22 cellular contexts compared by ENCODE assay signal in the genomic region with DNA sequence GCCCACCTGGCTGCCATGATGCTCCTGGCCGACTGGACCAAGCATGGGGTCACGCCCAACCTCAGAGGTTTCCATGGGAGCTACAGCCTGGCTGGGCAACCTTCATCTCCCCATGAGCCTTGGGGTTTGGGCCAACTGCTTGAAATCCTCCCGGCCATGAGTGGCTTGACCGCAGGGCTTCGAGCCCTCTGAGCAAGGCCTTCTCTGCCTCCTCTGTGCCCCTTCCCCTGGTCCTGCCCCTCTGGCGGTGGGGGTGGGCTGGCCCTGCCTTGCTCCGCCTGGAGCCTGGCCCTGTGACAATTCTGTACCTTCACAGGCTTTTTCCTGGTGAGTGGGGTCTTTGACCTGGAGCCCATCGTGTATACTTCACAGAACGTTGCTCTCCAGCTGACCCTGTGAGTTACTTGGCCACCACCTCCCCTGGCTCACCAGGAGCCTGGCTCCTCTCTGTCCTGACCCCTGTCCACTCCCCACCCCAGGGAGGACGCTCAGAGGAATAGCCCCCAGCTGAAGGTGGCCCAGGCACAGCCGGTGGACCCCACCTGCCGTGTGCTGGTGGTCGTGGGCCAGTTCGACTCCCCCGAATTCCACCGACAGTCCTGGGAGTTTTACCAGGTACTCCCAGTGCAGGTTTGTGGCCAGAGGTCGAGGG. TPM values are rescaled to one million over a fixed set of nuclear protein-coding genes. Genes with fewer than 3 reads are reported as not detected.
A peak's percentile ranks its signal among the peaks of the same experiment; 100 is the strongest.
DNase-seq lines count a peak whose midpoint lies in the region; ATAC-seq, FAIRE-seq and TF ChIP-seq lines count a peak whose summit lies in the region.
"Had no signal": no experiment of that assay in that cellular context is flagged by ENCODE, and none has a peak within 500 bp of the region (broad histone marks: within the 10 kb centered on the region; RNA-seq: fewer than 3 reads in every experiment).

No MANE protein-coding gene starts in this region.

- DNase-seq in K562 (ENCODE audit: extremely low read depth in 1 of 4, low spot score in 3 of 4) (no peak), kidney (peak; percentile 58), osteoblast (ENCODE audit: insufficient read length, low spot score, missing footprints) (peak; percentile 55), NK-92 (lab: John Stamatoyannopoulos, UW; ENCODE audit: unreplicated experiment) (no peak)
- DNase-seq in activated T-cell treated with anti-CD3 and anti-CD28 coated beads, Interleukin-2, amount 50 U/mL, for 48 hours = no peak
- DNase-seq: ACHN; BE2C; C1 segment of cervical spinal cord; CD4-positive, CD25-positive, alpha-beta regulatory T cell; CD8-positive, alpha-beta memory T cell; COR-L47; DMS 273 treated with DMSO at 0.1 percent for 48 hours; DND-41; EL; GOT3; H7; HFFc6 had no signal

- H3K79me2 ChIP-seq in K562 (ENCODE audit: control insufficient read depth, insufficient read depth, low read length) (no peaks in the 10 kb centered on the region), osteoblast (ENCODE audit: insufficient read depth, low read length) (no peaks in the 10 kb centered on the region)

- H2AFZ ChIP-seq in K562 (ENCODE audit: low read depth, low read length) (no peak overlapping the region), osteoblast (ENCODE audit: low read length) (no peak overlapping the region)

- H4K20me1 ChIP-seq in K562 (replicated peaks; ENCODE audit: control insufficient read depth, insufficient read depth, low read length) (no peaks in the 10 kb centered on the region), osteoblast (ENCODE audit: insufficient read depth, low read length) (no peaks in the 10 kb centered on the region)

- H3K9me1 ChIP-seq in K562 (ENCODE audit: control insufficient read depth, insufficient read depth, low read length) = peaks cover 8% of the 10 kb centered on the region

- H3K9ac ChIP-seq in K562 (ENCODE audit: insufficient read depth in 1 of 2, low read depth in 2 of 2, low read length in 2 of 2) (no peak overlapping the region), kidney (ENCODE audit: low read length in 2 of 2) (no peak overlapping the region)

- TF ChIP-seq RAD21 in K562 (CRISPR knock-in tag; conservative IDR thresholded peaks at IDR 0.05 in 1 of 2, IDR thresholded peaks at IDR 0.05 in 1 of 2) = no peak

- POLR2A ChIA-PET in K562 (lab: Yijun Ruan, JAX) = interaction anchor here (0.5 to 4.9 kb wide), 3 partner anchors 17 to 227 kb away, joined by 3 to 25 read pairs (median 3); a partner anchor contains a TSS

- no TSS peak for BruUV-seq in K562 (replicated peaks; lab: Mats Ljungman, UMichigan)

- TF ChIP-seq CTCF in K562 (IDR thresholded peaks at IDR 0.05 in 2 of 3, conservative IDR thresholded peaks at IDR 0.05 in 1 of 3; ENCODE audit: insufficient read depth in 2 of 3, low read depth in 1 of 3, low read length in 3 of 3) (no peak), kidney (IDR thresholded peaks at IDR 0.05; ENCODE audit: borderline replicate concordance, extremely low read depth, insufficient read depth) (no peak), osteoblast (IDR thresholded peaks at IDR 0.05; ENCODE audit: extremely low read depth, low read depth, low read length) (no peak)

- TF ChIP-seq EP300 in K562 (IDR thresholded peaks at IDR 0.05; ENCODE audit: low read length) = no peak

- intact Hi-C loops in K562 (cut with micrococcal nuclease) = no loop called here
- intact Hi-C loops in kidney (cut with DNase I) = no loop called here

- H3K27ac ChIP-seq in K562 (ENCODE audit: extremely low read depth, low read depth, low read length) (no peak overlapping the region), kidney (ENCODE audit: low read depth in 2 of 2, low read length in 2 of 2) (no peak overlapping the region), osteoblast (ENCODE audit: low read depth, low read length) (no peak overlapping the region)

- H3K27me3 ChIP-seq in K562 (ENCODE audit: control insufficient read depth in 2 of 2, insufficient read depth in 2 of 2, low read length in 2 of 2) (no peaks in the 10 kb centered on the region), osteoblast (ENCODE audit: insufficient read depth, low read length) (no peaks in the 10 kb centered on the region)
- H3K27me3 ChIP-seq: BE2C had no signal

- 86% methylated on average over 17 of the region's 17 CpGs for WGBS in K562 (ENCODE audit: insufficient coverage, low coverage, missing lambda C conversion rate)

- in situ Hi-C loops in K562 (cut with MboI) = no loop called here

- ATAC-seq in K562 = no peak
- ATAC-seq in HG03025 (IDR thresholded peaks at IDR 0.05; ENCODE audit: low FRiP score, unreplicated experiment) = no peak
- ATAC-seq: GM12878, HCT116 had no signal

- no peak for TF ChIP-seq POLR2A in K562 (conservative IDR thresholded peaks at IDR 0.05)

- H3K4me1 ChIP-seq in K562 (replicated peaks in 1 of 2; ENCODE audit: control insufficient read depth in 2 of 2, insufficient read depth in 2 of 2, low read length in 2 of 2) (peaks cover 0 to 6% of the 10 kb centered on the region in 2 experiments; a peak in 1 of 5 replicates), kidney (ENCODE audit: control insufficient read depth in 1 of 2, insufficient read depth in 1 of 2, low read depth in 1 of 2, low read length in 2 of 2) (no peaks in the 10 kb centered on the region), osteoblast (ENCODE audit: insufficient read depth, low read length) (no peaks in the 10 kb centered on the region)

- H3K9me3 ChIP-seq in K562 (replicated peaks; ENCODE audit: control insufficient read depth, insufficient read depth, low read depth, low read length) (no peaks in the 10 kb centered on the region), kidney (ENCODE audit: control insufficient read depth in 1 of 2, low read length in 2 of 2) (no peaks in the 10 kb centered on the region), osteoblast (ENCODE audit: low read depth, low read length) (no peaks in the 10 kb centered on the region)
- H3K9me3 ChIP-seq: BE2C had no signal

- H3K4me2 ChIP-seq in K562 (ENCODE audit: insufficient read depth, low read length) (no peak overlapping the region), osteoblast (ENCODE audit: insufficient read depth, low read length) (no peak overlapping the region)

- H3K4me3 ChIP-seq in K562 (no peak overlapping the region), kidney (ENCODE audit: low read length in 2 of 2) (no peak overlapping the region), osteoblast (ENCODE audit: insufficient read depth, low read length) (no peak overlapping the region)
- H3K4me3 ChIP-seq: GM12878 had no signal

- FAIRE-seq in K562 (lab: Jason Lieb, UNC) (no peak), kidney (lab: Jason Lieb, UNC) (no peak)
- FAIRE-seq: GM12878 had no signal

- H3K36me3 ChIP-seq in K562 (ENCODE audit: control insufficient read depth, insufficient read depth, low read length) (peaks cover 49% of the 10 kb centered on the region; the same call in 2 of the 3 replicates), kidney (ENCODE audit: control insufficient read depth in 1 of 2, insufficient read depth in 2 of 2, low read length in 2 of 2) (peaks cover 9 to 17% of the 10 kb centered on the region in 2 donors), osteoblast (ENCODE audit: insufficient read depth, low read length) (no peaks in the 10 kb centered on the region)

- CTCF ChIA-PET in K562 (lab: Yijun Ruan, JAX; ENCODE audit: low intra/inter-chr PET ratio) = no interaction called here

RNA-seq across cellular contexts. Expression of a gene that starts 8.8 kb away (rescaled TPM):
- total RNA-seq in K562 (2011; cell fraction: chromatin; rRNA removed; ENCODE audit: low replicate concordance) = 88.6 and 104 TPM in 2 replicates
- 92.8 and 99.1 TPM in 2 replicates for total RNA-seq in K562 (2011; cell fraction: nucleolus; rRNA removed)
- 114 and 121 TPM in 2 replicates for total RNA-seq in K562 (2011; cell fraction: nucleoplasm; rRNA removed)
- total RNA-seq in K562 (2014; rRNA removed) = 114 and 140 TPM in 2 replicates
- total RNA-seq in K562 (2014; rRNA removed; fragmentation: Illumina TruSeq; extraction: Trizol) = 79.1 and 79.9 TPM in 2 replicates
- total RNA-seq in K562 (2015; rRNA removed; fragmentation: Illumina TruSeq; extraction: Trizol) = 101 and 106 TPM in 2 replicates
- total RNA-seq in K562 (2021) = 101 and 104 TPM in 2 replicates
- polyA plus RNA-seq in K562 (2011; rRNA removed) = 61.4 and 64.4 TPM in 2 replicates
- 55.7 and 67.4 TPM in 2 replicates for polyA plus RNA-seq in K562 (2011; cell fraction: cytosol; rRNA removed)
- 37.3 and 40.7 TPM in 2 replicates for polyA plus RNA-seq in K562 (2011; cell fraction: nucleus; rRNA removed)
- polyA plus RNA-seq in K562 (2012) = 67.7 and 78.4 TPM in 2 replicates
- polyA plus RNA-seq in K562 (2014; fragmentation: Illumina TruSeq; extraction: Trizol) = 74.6 and 88.8 TPM in 2 replicates
- 100 to 1,000 TPM in 1 of 2 experiments, 10 to 100 TPM in 1; 98.2 to 107 TPM for polyA plus RNA-seq in K562 (2014; fragmentation: Nextera tagmentation; extraction: Ambion mirVana)
- polyA plus RNA-seq in K562 (2014; rRNA removed) = 127 and 155 TPM in 2 replicates
- 83.8 and 87.5 TPM in 2 replicates for polyA minus RNA-seq in K562 (2011; rRNA and poly(A)+ RNA removed)
- 34.3 and 38.4 TPM in 2 replicates for polyA minus RNA-seq in K562 (2011; cell fraction: cytosol; rRNA and poly(A)+ RNA removed)
- polyA minus RNA-seq in K562 (2011; cell fraction: nucleus; rRNA and poly(A)+ RNA removed) = 36.9 and 58.9 TPM in 2 replicates
- 1.7 TPM for total RNA-seq in kidney
- polyA plus RNA-seq in kidney (ENCODE audit: insufficient read depth, low read depth, low replicate concordance) = 0.26 TPM
- total RNA-seq in osteoblast = 8.0 and 11.5 TPM in 2 replicates

RNA-seq across cellular contexts. Expression of a gene that starts 18.1 kb away (rescaled TPM):
- total RNA-seq in K562 (2011; cell fraction: chromatin; rRNA removed; ENCODE audit: low replicate concordance) = 125 and 253 TPM in 2 replicates
- total RNA-seq in K562 (2011; cell fraction: nucleolus; rRNA removed) = 134 and 153 TPM in 2 replicates
- total RNA-seq in K562 (2011; cell fraction: nucleoplasm; rRNA removed) = 139 and 167 TPM in 2 replicates
- 68.1 and 101 TPM in 2 replicates for total RNA-seq in K562 (2014; rRNA removed)
- total RNA-seq in K562 (2014; rRNA removed; fragmentation: Illumina TruSeq; extraction: Trizol) = 63.4 and 70.4 TPM in 2 replicates
- 61.8 and 62.1 TPM in 2 replicates for total RNA-seq in K562 (2015; rRNA removed; fragmentation: Illumina TruSeq; extraction: Trizol)
- 67.3 and 74.0 TPM in 2 replicates for total RNA-seq in K562 (2021)
- 73.8 and 74.4 TPM in 2 replicates for polyA plus RNA-seq in K562 (2011; rRNA removed)
- 85.6 and 94.0 TPM in 2 replicates for polyA plus RNA-seq in K562 (2011; cell fraction: cytosol; rRNA removed)
- polyA plus RNA-seq in K562 (2011; cell fraction: nucleus; rRNA removed) = 83.1 and 130 TPM in 2 replicates
- polyA plus RNA-seq in K562 (2012) = 61.5 and 73.9 TPM in 2 replicates
- polyA plus RNA-seq in K562 (2014; fragmentation: Illumina TruSeq; extraction: Trizol) = 119 and 133 TPM in 2 replicates
- 100 to 1,000 TPM in 1 of 2 experiments, 10 to 100 TPM in 1; 80.3 to 188 TPM for polyA plus RNA-seq in K562 (2014; fragmentation: Nextera tagmentation; extraction: Ambion mirVana)
- polyA plus RNA-seq in K562 (2014; rRNA removed) = 95.7 and 110 TPM in 2 replicates
- 81.4 and 85.1 TPM in 2 replicates for polyA minus RNA-seq in K562 (2011; rRNA and poly(A)+ RNA removed)
- polyA minus RNA-seq in K562 (2011; cell fraction: cytosol; rRNA and poly(A)+ RNA removed) = 32.2 and 35.0 TPM in 2 replicates
- 27.0 and 36.4 TPM in 2 replicates for polyA minus RNA-seq in K562 (2011; cell fraction: nucleus; rRNA and poly(A)+ RNA removed)
- total RNA-seq in kidney = 63.9 TPM
- 118 TPM for polyA plus RNA-seq in kidney (ENCODE audit: insufficient read depth, low read depth, low replicate concordance)
- total RNA-seq in osteoblast = 20.0 and 23.2 TPM in 2 replicates

RNA-seq across cellular contexts. Expression of a gene that starts 18.4 kb away (rescaled TPM):
- total RNA-seq in K562 (2011; cell fraction: chromatin; rRNA removed; ENCODE audit: low replicate concordance) = 24.3 and 89.6 TPM in 2 replicates
- 88.4 and 100 TPM in 2 replicates for total RNA-seq in K562 (2011; cell fraction: nucleolus; rRNA removed)
- total RNA-seq in K562 (2011; cell fraction: nucleoplasm; rRNA removed) = 53.4 and 62.0 TPM in 2 replicates
- total RNA-seq in K562 (2014; rRNA removed) = 195 and 231 TPM in 2 replicates
- total RNA-seq in K562 (2014; rRNA removed; fragmentation: Illumina TruSeq; extraction: Trizol) = 45.0 and 59.5 TPM in 2 replicates
- total RNA-seq in K562 (2015; rRNA removed; fragmentation: Illumina TruSeq; extraction: Trizol) = 97.7 and 98.0 TPM in 2 replicates
- total RNA-seq in K562 (2021) = 198 TPM in 2 replicates
- polyA plus RNA-seq in K562 (2011; rRNA removed) = 123 and 130 TPM in 2 replicates
- 232 and 546 TPM in 2 replicates for polyA plus RNA-seq in K562 (2011; cell fraction: cytosol; rRNA removed)
- 82.4 and 119 TPM in 2 replicates for polyA plus RNA-seq in K562 (2011; cell fraction: nucleus; rRNA removed)
- polyA plus RNA-seq in K562 (2012) = 204 and 231 TPM in 2 replicates
- polyA plus RNA-seq in K562 (2014; fragmentation: Illumina TruSeq; extraction: Trizol) = 103 and 216 TPM in 2 replicates
- 10 to 100 TPM in 1 of 2 experiments, 1 to 10 TPM in 1; 8.4 to 29.9 TPM for polyA plus RNA-seq in K562 (2014; fragmentation: Nextera tagmentation; extraction: Ambion mirVana)
- 192 and 280 TPM in 2 replicates for polyA plus RNA-seq in K562 (2014; rRNA removed)
- 86.2 and 149 TPM in 2 replicates for polyA minus RNA-seq in K562 (2011; rRNA and poly(A)+ RNA removed)
- 121 and 135 TPM in 2 replicates for polyA minus RNA-seq in K562 (2011; cell fraction: cytosol; rRNA and poly(A)+ RNA removed)
- polyA minus RNA-seq in K562 (2011; cell fraction: nucleus; rRNA and poly(A)+ RNA removed) = 32.2 and 35.5 TPM in 2 replicates
- 12.7 TPM for total RNA-seq in kidney
- polyA plus RNA-seq in kidney (ENCODE audit: insufficient read depth, low read depth, low replicate concordance) = 9.3 TPM
- 17.7 and 23.9 TPM in 2 replicates for total RNA-seq in osteoblast

RNA-seq across cellular contexts. Expression of a gene that starts 26.2 kb away (rescaled TPM):
- not detected in 2 replicates for total RNA-seq in K562 (2011; cell fraction: chromatin; rRNA removed; ENCODE audit: low replicate concordance)
- total RNA-seq in K562 (2011; cell fraction: nucleolus; rRNA removed) = 0.17 TPM in 1 of 2 replicates, not detected in the other
- total RNA-seq in K562 (2011; cell fraction: nucleoplasm; rRNA removed) = not detected in 2 replicates
- total RNA-seq in K562 (2014; rRNA removed) (not detected in 2 replicates), K562 (2014; rRNA removed; fragmentation: Illumina TruSeq; extraction: Trizol) (not detected in 2 replicates), K562 (2015; rRNA removed; fragmentation: Illumina TruSeq; extraction: Trizol) (not detected in 2 replicates), K562 (2021) (not detected in 2 replicates), kidney (not detected), osteoblast (not detected in 2 replicates)
- polyA plus RNA-seq in K562 (2011; rRNA removed) (not detected in 2 replicates), K562 (2014; fragmentation: Illumina TruSeq; extraction: Trizol) (not detected in 2 replicates), K562 (2014; fragmentation: Nextera tagmentation; extraction: Ambion mirVana) (not detected), K562 (2014; rRNA removed) (not detected in 2 replicates), kidney (ENCODE audit: insufficient read depth, low read depth, low replicate concordance) (not detected)
- not detected in 2 replicates for polyA plus RNA-seq in K562 (2011; cell fraction: cytosol; rRNA removed)
- polyA plus RNA-seq in K562 (2011; cell fraction: nucleus; rRNA removed) = not detected in 2 replicates
- not detected in 2 replicates for polyA plus RNA-seq in K562 (2012)
- not detected in 2 replicates for polyA minus RNA-seq in K562 (2011; rRNA and poly(A)+ RNA removed)
- not detected in 2 replicates for polyA minus RNA-seq in K562 (2011; cell fraction: cytosol; rRNA and poly(A)+ RNA removed)
- polyA minus RNA-seq in K562 (2011; cell fraction: nucleus; rRNA and poly(A)+ RNA removed) = not detected in 2 replicates
- total RNA-seq: A172; CD4-positive, CD25-positive, alpha-beta regulatory T cell; CD8-positive, alpha-beta memory T cell; G401; GM12878; H7; HFFc6 had no signal
- polyA plus RNA-seq: CD4-positive, CD25-positive, alpha-beta regulatory T cell; CD8-positive, alpha-beta memory T cell; GM12878 had no signal

RNA-seq across cellular contexts. Expression of a gene that starts 36.9 kb away (rescaled TPM):
- 68.6 and 254 TPM in 2 replicates for total RNA-seq in K562 (2011; cell fraction: chromatin; rRNA removed; ENCODE audit: low replicate concordance)
- total RNA-seq in K562 (2011; cell fraction: nucleolus; rRNA removed) = 327 and 339 TPM in 2 replicates
- total RNA-seq in K562 (2011; cell fraction: nucleoplasm; rRNA removed) = 222 and 253 TPM in 2 replicates
- total RNA-seq in K562 (2014; rRNA removed) (87.8 and 120 TPM in 2 replicates), K562 (2014; rRNA removed; fragmentation: Illumina TruSeq; extraction: Trizol) (29.7 and 44.9 TPM in 2 replicates), K562 (2015; rRNA removed; fragmentation: Illumina TruSeq; extraction: Trizol) (68.0 and 68.2 TPM in 2 replicates), K562 (2021) (173 and 185 TPM in 2 replicates), kidney (165 TPM), osteoblast (1.5 and 3.3 TPM in 2 replicates)
- polyA plus RNA-seq in K562 (2011; rRNA removed) (159 and 208 TPM in 2 replicates), K562 (2014; fragmentation: Illumina TruSeq; extraction: Trizol) (167 and 172 TPM in 2 replicates), K562 (2014; fragmentation: Nextera tagmentation; extraction: Ambion mirVana) (1 to 10 TPM; 1.4 to 7.6 TPM), K562 (2014; rRNA removed) (140 and 156 TPM in 2 replicates), kidney (ENCODE audit: insufficient read depth, low read depth, low replicate concordance) (149 TPM)
- 393 and 921 TPM in 2 replicates for polyA plus RNA-seq in K562 (2011; cell fraction: cytosol; rRNA removed)
- polyA plus RNA-seq in K562 (2011; cell fraction: nucleus; rRNA removed) = 163 and 222 TPM in 2 replicates
- polyA plus RNA-seq in K562 (2012) = 104 and 149 TPM in 2 replicates
- 64.8 and 150 TPM in 2 replicates for polyA minus RNA-seq in K562 (2011; rRNA and poly(A)+ RNA removed)
- polyA minus RNA-seq in K562 (2011; cell fraction: cytosol; rRNA and poly(A)+ RNA removed) = 129 and 147 TPM in 2 replicates
- 33.9 and 38.4 TPM in 2 replicates for polyA minus RNA-seq in K562 (2011; cell fraction: nucleus; rRNA and poly(A)+ RNA removed)

Comparison
In these comparisons a context has a peak if more than half of its experiments do, and no peak if none do; other contexts are left out.
1. DNase-seq: peak in kidney (single experiment) and osteoblast (single experiment); none in K562 (0 of 4), NK-92 (single experiment) and activated T-cell treated with anti-CD3 and anti-CD28 coated beads, Interleukin-2, amount 50 U/mL, for 48 hours (0 of 2).